Comparison of ENCODE assay signal across 8 cellular contexts in the genomic region with DNA sequence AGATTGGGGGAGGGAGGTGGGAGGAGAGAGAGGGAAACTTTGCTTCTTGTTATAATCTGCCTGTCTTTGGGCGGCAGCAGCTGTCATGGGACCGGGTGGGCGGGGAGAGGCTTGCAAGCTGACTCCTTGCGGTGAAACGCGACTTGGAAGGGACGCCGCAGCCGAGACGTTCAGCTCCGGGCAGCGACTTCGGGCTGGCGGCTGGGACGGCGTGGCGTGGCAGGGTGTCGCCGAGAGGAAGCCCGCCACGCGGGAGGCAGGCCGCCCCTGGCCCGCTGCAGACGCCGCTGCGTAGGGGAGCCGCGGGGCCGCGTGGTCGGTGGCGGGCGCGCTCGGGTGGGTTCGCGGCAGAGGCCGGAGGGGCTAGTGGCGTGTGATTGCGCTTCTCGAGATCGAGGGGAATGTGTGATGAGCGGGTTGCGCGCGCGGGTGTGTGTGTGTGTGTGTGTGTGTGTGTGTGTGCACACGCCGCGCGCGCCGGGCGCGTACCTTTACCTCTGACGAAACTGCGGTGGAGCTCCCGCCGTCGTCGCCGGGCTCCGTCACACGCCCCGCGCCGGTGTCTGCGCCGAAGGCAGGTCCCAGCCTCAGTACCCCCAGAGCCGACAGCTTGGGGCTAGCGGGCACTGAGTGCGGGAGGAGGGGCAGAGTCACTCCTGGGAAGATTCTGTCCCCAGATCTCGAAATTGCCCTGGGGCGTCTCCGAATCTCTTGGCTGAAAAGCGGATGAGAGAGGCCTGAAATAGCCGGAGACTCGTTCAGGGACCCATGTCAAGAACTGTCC. TPM values are rescaled to one million over a fixed set of nuclear protein-coding genes. Genes with fewer than 3 reads are reported as not detected.
DNase-seq lines count a peak whose midpoint lies in the region; ATAC-seq lines count a peak whose summit lies in the region.

No MANE protein-coding gene starts in this region.

- peak overlapping the region; percentile 76 for H3K4me3 Mint-ChIP-seq in activated CD8-positive, alpha-beta memory T cell treated with anti-CD3 and anti-CD28 coated beads, Interleukin-2, amount 10 ng/mL, durations not matched to agents 7 days and 5 days

- no peaks in the 10 kb centered on the region for H3K36me3 Mint-ChIP-seq in activated CD8-positive, alpha-beta memory T cell treated with anti-CD3 and anti-CD28 coated beads, Interleukin-2, amount 10 ng/mL, durations not matched to agents 7 days and 5 days

- H3K4me1 Mint-ChIP-seq in activated CD8-positive, alpha-beta memory T cell treated with anti-CD3 and anti-CD28 coated beads, Interleukin-2, amount 10 ng/mL, durations not matched to agents 7 days and 5 days, result peaks cover 6% of the 10 kb centered on the region

- peaks cover 6% of the 10 kb centered on the region for H3K27me3 Mint-ChIP-seq in activated CD8-positive, alpha-beta memory T cell treated with anti-CD3 and anti-CD28 coated beads, Interleukin-2, amount 10 ng/mL, durations not matched to agents 7 days and 5 days

- CTCF ChIA-PET in activated CD8-positive, alpha-beta memory T cell treated with anti-CD3 and anti-CD28 coated beads, Interleukin-2, amount 10 ng/mL, durations not matched to agents 7 days and 5 days (lab: Charles Lee), result interaction anchor here (0.7 to 1.5 kb wide), 5 partner anchors 9 to 103 kb away, joined by 3 to 4 read pairs (median 3); no protein-coding TSS in a partner anchor

- DNase-seq in NCI-H1417 (lab: John Stamatoyannopoulos, UW), result peak; percentile 15 to 67 (median 36)
- DNase-seq in NCI-H1417 treated with DMSO at 0.1 percent for 48 hours (lab: John Stamatoyannopoulos, UW), result no peak
- peak; percentile 89 for DNase-seq in NCI-H82 (lab: John Stamatoyannopoulos, UW)
- DNase-seq in activated CD8-positive, alpha-beta memory T cell treated with anti-CD3 and anti-CD28 coated beads, Interleukin-2, amount 10 ng/mL, durations not matched to agents 7 days and 5 days, result peak; percentile 89
- DNase-seq in epidermal melanocyte (ENCODE audit: insufficient read length, low spot score), result peak; percentile 56
- peak; percentile 22 for DNase-seq in midbrain (lab: John Stamatoyannopoulos, UW)
- DNase-seq in stimulated activated CD8-positive, alpha-beta memory T cell treated with anti-CD3 and anti-CD28 coated beads, Interleukin-15, amount 100 ng/mL, for 4 hours (ENCODE audit: low read depth in 2 of 2), result peak; percentile 62 to 81

- peak overlapping the region; percentile 74 for H3K27ac Mint-ChIP-seq in activated CD8-positive, alpha-beta memory T cell treated with anti-CD3 and anti-CD28 coated beads, Interleukin-2, amount 10 ng/mL, durations not matched to agents 7 days and 5 days

- H3K9me3 Mint-ChIP-seq in activated CD8-positive, alpha-beta memory T cell treated with anti-CD3 and anti-CD28 coated beads, Interleukin-2, amount 10 ng/mL, durations not matched to agents 7 days and 5 days (ENCODE audit: low read depth), result no peaks in the 10 kb centered on the region

- ATAC-seq in HG02981 (IDR thresholded peaks at IDR 0.05; ENCODE audit: unreplicated experiment), result peak; percentile 43
- peak; percentile 51 for ATAC-seq in activated CD8-positive, alpha-beta memory T cell treated with anti-CD3 and anti-CD28 coated beads, Interleukin-2, amount 10 ng/mL, durations not matched to agents 7 days and 5 days

RNA-seq across cellular contexts. Expression of a gene that starts 1.7 kb away (rescaled TPM):
- 1 to 10 TPM; 6.0 to 7.2 TPM for total RNA-seq in activated CD8-positive, alpha-beta memory T cell treated with anti-CD3 and anti-CD28 coated beads, Interleukin-2, amount 10 ng/mL, durations not matched to agents 7 days and 5 days
